ENCODE assay signal across 1 cellular context in genomic region chr12:123571343-123571813, GRCh38.
A peak's percentile ranks its signal among the peaks of the same experiment; 100 is the strongest.
TF ChIP-seq lines count a peak whose summit lies in the region.

No MANE protein-coding gene starts in this region.

TF ChIP-seq in HepG2, 621 proteins besides CTCF, POLR2A, EP300 and RAD21 (continues in another document):
- TF ChIP-seq NONO (IDR thresholded peaks at IDR 0.05) (no peak), NONO (CRISPR knock-in tag; conservative IDR thresholded peaks at IDR 0.05) (0 out of 2 replicates have a peak, but pooled peaks have one; percentile 27), GLMP (CRISPR knock-in tag; IDR thresholded peaks at IDR 0.05; ENCODE audit: borderline replicate concordance) (no peak), SRSF4 (IDR thresholded peaks at IDR 0.05; ENCODE audit: low read depth, low read length, poor library complexity, severe bottlenecking) (no peak), USF2 (IDR thresholded peaks at IDR 0.05; ENCODE audit: low read depth, low read length) (peak; percentile 79), USF2 (CRISPR knock-in tag; IDR thresholded peaks at IDR 0.05; ENCODE audit: borderline replicate concordance) (peak; percentile 96; the same call in 1 of the 2 replicates), KMT2B (CRISPR knock-in tag; IDR thresholded peaks at IDR 0.05) (no peak), HOXA3 (CRISPR knock-in tag; IDR thresholded peaks at IDR 0.05) (peak; percentile 47; the same call in 1 of the 2 replicates), PLRG1 (conservative IDR thresholded peaks at IDR 0.05) (no peak), NR2F1 (CRISPR knock-in tag; IDR thresholded peaks at IDR 0.05) (no peak), HNF1B (CRISPR knock-in tag; IDR thresholded peaks at IDR 0.05) (peak; percentile 50), SAP130 (CRISPR knock-in tag; IDR thresholded peaks at IDR 0.05; ENCODE audit: low read depth) (peak; percentile 72), TFE3 (CRISPR knock-in tag; IDR thresholded peaks at IDR 0.05) (peak; percentile 77; the same call in 1 of the 2 replicates), PHF20 (CRISPR knock-in tag; IDR thresholded peaks at IDR 0.05) (peak; percentile 65; the same call in 1 of the 2 replicates), POLR2G (IDR thresholded peaks at IDR 0.05; ENCODE audit: low read depth, low read length) (peak; percentile 46; the same call in 1 of the 2 replicates), RAD51 (IDR thresholded peaks at IDR 0.05; ENCODE audit: borderline replicate concordance) (peak; percentile 52), ZNF83 (CRISPR knock-in tag; IDR thresholded peaks at IDR 0.05; ENCODE audit: borderline replicate concordance) (no peak), PATZ1 (CRISPR knock-in tag; IDR thresholded peaks at IDR 0.05) (peak; percentile 51), TEAD3 (CRISPR knock-in tag; optimal IDR thresholded peaks at IDR 0.05; ENCODE audit: borderline replicate concordance) (peak; percentile 93), ZMYM3 (CRISPR knock-in tag; IDR thresholded peaks at IDR 0.05) (no peak), ZNF12 (CRISPR knock-in tag; IDR thresholded peaks at IDR 0.05) (peak; percentile 99), ZFP62 (CRISPR knock-in tag; IDR thresholded peaks at IDR 0.05) (no peak), PHF5A (CRISPR knock-in tag; IDR thresholded peaks at IDR 0.05; ENCODE audit: low read depth, unreplicated experiment) (peak; percentile 32), LCORL (IDR thresholded peaks at IDR 0.05) (peak; percentile 26; the same call in 1 of the 2 replicates), LCORL (CRISPR knock-in tag; IDR thresholded peaks at IDR 0.05) (no peak), TEAD2 (CRISPR knock-in tag; IDR thresholded peaks at IDR 0.05) (no peak), GABPB1 (CRISPR knock-in tag; IDR thresholded peaks at IDR 0.05) (peak; percentile 50; the same call in 1 of the 2 replicates), CREM (IDR thresholded peaks at IDR 0.05) (peak; percentile 63; the same call in 1 of the 2 replicates), CREM (CRISPR knock-in tag; IDR thresholded peaks at IDR 0.05) (no peak), CREB1 (IDR thresholded peaks at IDR 0.05) (no peak), CREB1 (CRISPR knock-in tag; IDR thresholded peaks at IDR 0.05) (peak; percentile 62), POLR2AphosphoS5 (IDR thresholded peaks at IDR 0.05; ENCODE audit: low read depth, low read length) (0 out of 2 replicates have a peak, but pooled peaks have one; percentile 25), ELF3 (CRISPR knock-in tag; IDR thresholded peaks at IDR 0.05) (no peak), ZNF766 (CRISPR knock-in tag; IDR thresholded peaks at IDR 0.05; ENCODE audit: borderline replicate concordance) (peak; percentile 35; the same call in 1 of the 2 replicates), ATM (IDR thresholded peaks at IDR 0.05; ENCODE audit: borderline replicate concordance) (no peak), NFE2L2 (IDR thresholded peaks at IDR 0.05; ENCODE audit: low read length) (no peak), ZNF205 (CRISPR knock-in tag; IDR thresholded peaks at IDR 0.05) (no peak), ZNF24 (IDR thresholded peaks at IDR 0.05) (no peak), MAFG (CRISPR knock-in tag; IDR thresholded peaks at IDR 0.05) (0 out of 2 replicates have a peak, but pooled peaks have one; percentile 13), THAP11 (CRISPR knock-in tag; IDR thresholded peaks at IDR 0.05) (peak; percentile 98), YEATS4 (CRISPR knock-in tag; IDR thresholded peaks at IDR 0.05; ENCODE audit: borderline replicate concordance) (peak; percentile 43; the same call in 1 of the 2 replicates), GZF1 (CRISPR knock-in tag; IDR thresholded peaks at IDR 0.05) (no peak), ZNF143 (CRISPR knock-in tag; IDR thresholded peaks at IDR 0.05) (peak; percentile 93), SUZ12 (IDR thresholded peaks at IDR 0.05; ENCODE audit: low read depth, low read length) (peak; percentile 61; the same call in 1 of the 2 replicates), ZNF280D (CRISPR knock-in tag; IDR thresholded peaks at IDR 0.05) (0 out of 2 replicates have a peak, but pooled peaks have one; percentile 33), GMEB1 (CRISPR knock-in tag; IDR thresholded peaks at IDR 0.05; ENCODE audit: borderline replicate concordance) (peak; percentile 38; the same call in 1 of the 2 replicates), ZNF614 (CRISPR knock-in tag; IDR thresholded peaks at IDR 0.05; ENCODE audit: borderline replicate concordance) (peak; percentile 51; the same call in 1 of the 2 replicates), GATAD1 (CRISPR knock-in tag; IDR thresholded peaks at IDR 0.05) (peak; percentile 69), RNF219 (CRISPR knock-in tag; IDR thresholded peaks at IDR 0.05) (no peak), GATAD2A (CRISPR knock-in tag; IDR thresholded peaks at IDR 0.05) (peak; percentile 20; the same call in 1 of the 2 replicates), MAX (IDR thresholded peaks at IDR 0.05) (peak; percentile 51; the same call in 1 of the 2 replicates), ZNF350 (CRISPR knock-in tag; IDR thresholded peaks at IDR 0.05; ENCODE audit: borderline replicate concordance, low read depth) (no peak)
